1 cellular context compared by ENCODE assay signal in the genomic region with DNA sequence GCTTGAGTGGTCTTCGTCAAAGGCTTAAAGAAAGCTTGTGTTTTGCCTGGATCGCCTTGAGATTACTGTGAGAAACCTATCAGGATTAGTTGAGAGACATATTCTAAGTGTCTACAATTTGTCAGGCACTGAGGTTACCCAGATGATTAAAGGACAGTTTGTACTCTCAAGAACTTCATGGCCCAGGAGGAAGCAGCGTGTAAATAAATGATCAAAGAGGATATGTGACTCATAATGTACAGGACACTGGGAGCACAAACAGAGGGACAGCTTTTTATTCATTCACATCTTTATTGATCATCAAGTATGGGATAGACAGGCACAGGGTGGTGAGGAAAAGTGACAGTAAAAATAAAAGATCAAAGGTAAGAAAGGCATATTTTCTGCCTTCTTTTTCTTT.
TF ChIP-seq lines count a peak whose summit lies in the region.

No MANE protein-coding gene starts in this region.

TF ChIP-seq in SK-N-SH treated with all-trans-retinoic acid at 6 μM for 48 hours, 23 proteins besides CTCF, POLR2A, EP300 and RAD21 (continued from another document):
- TF ChIP-seq, protein P1, sequence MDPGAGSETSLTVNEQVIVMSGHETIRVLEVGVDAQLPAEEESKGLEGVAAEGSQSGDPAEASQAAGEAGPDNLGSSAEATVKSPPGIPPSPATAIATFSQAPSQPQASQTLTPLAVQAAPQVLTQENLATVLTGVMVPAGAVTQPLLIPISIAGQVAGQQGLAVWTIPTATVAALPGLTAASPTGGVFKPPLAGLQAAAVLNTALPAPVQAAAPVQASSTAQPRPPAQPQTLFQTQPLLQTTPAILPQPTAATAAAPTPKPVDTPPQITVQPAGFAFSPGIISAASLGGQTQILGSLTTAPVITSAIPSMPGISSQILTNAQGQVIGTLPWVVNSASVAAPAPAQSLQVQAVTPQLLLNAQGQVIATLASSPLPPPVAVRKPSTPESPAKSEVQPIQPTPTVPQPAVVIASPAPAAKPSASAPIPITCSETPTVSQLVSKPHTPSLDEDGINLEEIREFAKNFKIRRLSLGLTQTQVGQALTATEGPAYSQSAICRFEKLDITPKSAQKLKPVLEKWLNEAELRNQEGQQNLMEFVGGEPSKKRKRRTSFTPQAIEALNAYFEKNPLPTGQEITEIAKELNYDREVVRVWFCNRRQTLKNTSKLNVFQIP (CRISPR knock-in tag; IDR thresholded peaks at IDR 0.05; ENCODE audit: borderline replicate concordance, low read depth) = no peak
- no peak for TF ChIP-seq RARB (CRISPR knock-in tag; IDR thresholded peaks at IDR 0.05)
